ENCODE assay signal across 2 cellular contexts in genomic region chr10:3625959-3626751, GRCh38.
TF ChIP-seq lines count a peak whose summit lies in the region.

No MANE protein-coding gene starts in this region.

TF ChIP-seq in HEK293, 187 proteins besides CTCF, POLR2A, EP300 and RAD21 (continued from another document):
- no peak for TF ChIP-seq ZNF548 (tag by site-specific recombination; IDR thresholded peaks at IDR 0.05)

TF ChIP-seq in GM23338, 12 proteins besides CTCF, POLR2A, EP300 and RAD21 (continued from another document):
- TF ChIP-seq ZNF462 (CRISPR knock-in tag; IDR thresholded peaks at IDR 0.05) = no peak
- TF ChIP-seq POLR2AphosphoS5 (IDR thresholded peaks at IDR 0.05; ENCODE audit: low read depth) = no peak
- no peak for TF ChIP-seq STAT1 (IDR thresholded peaks at IDR 0.05; ENCODE audit: unreplicated experiment)
- TF ChIP-seq ETS1 (IDR thresholded peaks at IDR 0.05) = no peak
- TF ChIP-seq REST (IDR thresholded peaks at IDR 0.05; ENCODE audit: unreplicated experiment) = no peak
- TF ChIP-seq EZH2 (IDR thresholded peaks at IDR 0.05; ENCODE audit: low read depth, unreplicated experiment) = no peak
- TF ChIP-seq EZH2phosphoT487 (IDR thresholded peaks at IDR 0.05; ENCODE audit: unreplicated experiment) = no peak
- no peak for TF ChIP-seq ZNF114 (CRISPR knock-in tag; IDR thresholded peaks at IDR 0.05)
- TF ChIP-seq CREB1 (CRISPR knock-in tag; IDR thresholded peaks at IDR 0.05; ENCODE audit: low read depth) = no peak
